23 cellular contexts compared by ENCODE assay signal in genomic region chr10:70782401-70783055, GRCh38. TPM values are rescaled to one million over a fixed set of nuclear protein-coding genes. Genes with fewer than 3 reads are reported as not detected.
"Had no signal": no experiment of that assay in that cellular context is flagged by ENCODE, and none has a peak within 500 bp of the region (broad histone marks: within the 10 kb centered on the region; RNA-seq: fewer than 3 reads in every experiment).

No MANE protein-coding gene starts in this region.

- H3K4me1 Mint-ChIP-seq: neural crest cell had no signal

- H3K27me3 ChIP-seq: esophagus muscularis mucosa, pancreas, transverse colon had no signal

- H3K27me3 Mint-ChIP-seq: activated CD4-positive, alpha-beta memory T cell treated with anti-CD3 and anti-CD28 coated beads for 36 hours; activated naive CD4-positive, alpha-beta T cell treated with anti-CD3 and anti-CD28 coated beads, Interleukin-2, amount 50 U/mL, for 24 hours had no signal

- ATAC-seq: activated CD4-positive, alpha-beta T cell treated with anti-CD3 and anti-CD28 coated beads for 36 hours; activated CD8-positive, alpha-beta memory T cell treated with anti-CD3 and anti-CD28 coated beads, Interleukin-2, amount 10 ng/mL, durations not matched to agents 7 days and 5 days had no signal

- H3K4me1 ChIP-seq: esophagus muscularis mucosa, pancreas had no signal

- H3K9me3 Mint-ChIP-seq: activated CD4-positive, alpha-beta memory T cell treated with anti-CD3 and anti-CD28 coated beads for 36 hours; activated naive CD4-positive, alpha-beta T cell treated with anti-CD3 and anti-CD28 coated beads, Interleukin-2, amount 50 U/mL, for 24 hours; neural crest cell had no signal

- H3K9me3 ChIP-seq: adrenal gland, esophagus muscularis mucosa, pancreas, transverse colon had no signal

- H3K4me3 ChIP-seq: adrenal gland, esophagus muscularis mucosa, pancreas, skin epidermis, transverse colon had no signal

- H3K36me3 Mint-ChIP-seq: activated CD4-positive, alpha-beta memory T cell treated with anti-CD3 and anti-CD28 coated beads for 36 hours; activated CD8-positive, alpha-beta memory T cell treated with anti-CD3 and anti-CD28 coated beads, Interleukin-2, amount 10 ng/mL, durations not matched to agents 7 days and 5 days; activated naive CD4-positive, alpha-beta T cell treated with anti-CD3 and anti-CD28 coated beads, Interleukin-2, amount 50 U/mL, for 24 hours had no signal

- DNase-seq: activated CD4-positive, alpha-beta memory T cell treated with anti-CD3 and anti-CD28 coated beads for 36 hours; activated CD4-positive, alpha-beta T cell treated with anti-CD3 and anti-CD28 coated beads for 36 hours; activated CD8-positive, alpha-beta memory T cell treated with anti-CD3 and anti-CD28 coated beads, Interleukin-2, amount 10 ng/mL, durations not matched to agents 7 days and 5 days; activated effector memory CD4-positive, alpha-beta T cell treated with anti-CD3 and anti-CD28 coated beads, Interleukin-2, amount 50 U/mL, for 16 hours; activated T-cell treated with anti-CD3 and anti-CD28 coated beads, Interleukin-2, amount 50 U/mL, for 1 hour; adrenal gland; caudate nucleus; hypothalamus; kidney; pancreas; retina; stimulated activated CD4-positive, alpha-beta T cell treated with anti-CD3 and anti-CD28 coated beads, Interleukin-4, amount 100 ng/mL, for 4 hours; stimulated activated CD8-positive, alpha-beta memory T cell treated with anti-CD3 and anti-CD28 coated beads, Interleukin-4, amount 100 ng/mL, for 48 hours; stimulated activated naive CD4-positive, alpha-beta T cell treated with Interleukin-2 at 50 U/mL for 16 hours; substantia nigra; T-helper 2 cell; transverse colon had no signal

- H3K27ac Mint-ChIP-seq: activated CD4-positive, alpha-beta memory T cell treated with anti-CD3 and anti-CD28 coated beads for 36 hours; activated CD4-positive, alpha-beta T cell treated with anti-CD3 and anti-CD28 coated beads for 36 hours; activated CD8-positive, alpha-beta memory T cell treated with anti-CD3 and anti-CD28 coated beads, Interleukin-2, amount 10 ng/mL, durations not matched to agents 7 days and 5 days; activated naive CD4-positive, alpha-beta T cell treated with anti-CD3 and anti-CD28 coated beads, Interleukin-2, amount 50 U/mL, for 24 hours had no signal

- H3K36me3 ChIP-seq: adrenal gland, esophagus muscularis mucosa, pancreas, transverse colon had no signal

- H3K27ac ChIP-seq: adrenal gland, esophagus muscularis mucosa, pancreas, skin epidermis, transverse colon had no signal

- H3K4me3 Mint-ChIP-seq: activated CD4-positive, alpha-beta memory T cell treated with anti-CD3 and anti-CD28 coated beads for 36 hours; activated CD4-positive, alpha-beta T cell treated with anti-CD3 and anti-CD28 coated beads for 36 hours; activated CD8-positive, alpha-beta memory T cell treated with anti-CD3 and anti-CD28 coated beads, Interleukin-2, amount 10 ng/mL, durations not matched to agents 7 days and 5 days; activated naive CD4-positive, alpha-beta T cell treated with anti-CD3 and anti-CD28 coated beads, Interleukin-2, amount 50 U/mL, for 24 hours; neural crest cell had no signal

RNA-seq across cellular contexts. Expression of gene TBATA, which starts 2.6 kb away (rescaled TPM):
- total RNA-seq: activated CD4-positive, alpha-beta memory T cell treated with anti-CD3 and anti-CD28 coated beads for 36 hours; activated CD4-positive, alpha-beta T cell treated with anti-CD3 and anti-CD28 coated beads for 36 hours; activated CD8-positive, alpha-beta memory T cell treated with anti-CD3 and anti-CD28 coated beads, Interleukin-2, amount 10 ng/mL, durations not matched to agents 7 days and 5 days; adrenal gland; esophagus muscularis mucosa; glomerular endothelial cell; kidney; lower leg skin; neural crest cell; pancreas; transverse colon had no signal
- polyA plus RNA-seq: pancreas had no signal
